Comparison of ENCODE assay signal across 24 cellular contexts in genomic region chr5:11482011-11482410, GRCh38.
"Had no signal": no experiment of that assay in that cellular context is flagged by ENCODE, and none has a peak within 500 bp of the region (broad histone marks: within the 10 kb centered on the region; RNA-seq: fewer than 3 reads in every experiment).

No MANE protein-coding gene starts in this region.

- DNase-seq: activated CD4-positive, alpha-beta T cell treated with anti-CD3 and anti-CD28 coated beads for 1 hour; activated CD4-positive, alpha-beta T cell treated with anti-CD3 and anti-CD28 coated beads, Interleukin-2, amount 10 ng/mL, durations not matched to agents 24 days and 14 days; activated CD4-positive, alpha-beta T cell treated with anti-CD3 and anti-CD28 coated beads, Interleukin-2, amount 50 U/mL, for 48 hours; activated CD8-positive, alpha-beta memory T cell treated with anti-CD3 and anti-CD28 coated beads, Interleukin-2, amount 10 ng/mL, durations not matched to agents 7 days and 5 days; activated effector memory CD4-positive, alpha-beta T cell treated with Interleukin-2 at 50 U/mL for 16 hours; activated naive CD4-positive, alpha-beta T cell; activated naive CD8-positive, alpha-beta T cell treated with anti-CD3 and anti-CD28 coated beads, Interleukin-2, amount 50 U/mL, for 24 hours; activated T-cell treated with anti-CD3 and anti-CD28 coated beads, Interleukin-2, amount 50 U/mL, for 24 hours; amniotic stem cell; central memory CD4-positive, alpha-beta T cell; KG1; MV-4-11; NCI-H1092 treated with DMSO at 0.1 percent for 48 hours; NCI-H1417 treated with DMSO at 0.1 percent for 48 hours; NCI-H1694; NCI-H2029; NCI-H345; NCI-H510A; NCI-H526 treated with DMSO at 0.1 percent for 48 hours; NCI-H82; T-helper 9 cell had no signal

- H3K4me3 ChIP-seq: ascending aorta had no signal

- ATAC-seq: activated CD8-positive, alpha-beta memory T cell treated with anti-CD3 and anti-CD28 coated beads, Interleukin-2, amount 10 ng/mL, durations not matched to agents 7 days and 5 days; activated naive CD4-positive, alpha-beta T cell treated with anti-CD3 and anti-CD28 coated beads, Interleukin-2, amount 50 U/mL, for 72 hours; activated naive CD8-positive, alpha-beta T cell treated with anti-CD3 and anti-CD28 coated beads, Interleukin-2, amount 50 U/mL, for 24 hours; WTC11 had no signal
